ENCODE assay signal across 9 cellular contexts in genomic region chr12:66035289-66035961, GRCh38.
DNase-seq lines count a peak whose midpoint lies in the region; ATAC-seq, FAIRE-seq and TF ChIP-seq lines count a peak whose summit lies in the region.
"Had no signal": no experiment of that assay in that cellular context is flagged by ENCODE, and none has a peak within 500 bp of the region (broad histone marks: within the 10 kb centered on the region; RNA-seq: fewer than 3 reads in every experiment).

No MANE protein-coding gene starts in this region.

- H3K36me3 Mint-ChIP-seq in CD14-positive monocyte: no peaks in the 10 kb centered on the region
- H3K36me3 Mint-ChIP-seq in activated T-helper 17 cell treated with anti-CD3 and anti-CD28 coated beads, Interleukin-2, amount 50 U/mL, for 72 hours (ENCODE audit: low read depth): no peaks in the 10 kb centered on the region

- H3K27me3 Mint-ChIP-seq in CD14-positive monocyte (ENCODE audit: low read depth in 3 of 3): peaks cover 0 to 4% (median 2%) of the 10 kb centered on the region in 3 donors
- peaks cover 34% of the 10 kb centered on the region for H3K27me3 Mint-ChIP-seq in activated T-helper 17 cell treated with anti-CD3 and anti-CD28 coated beads, Interleukin-2, amount 50 U/mL, for 72 hours

- no peak overlapping the region for H3K27ac Mint-ChIP-seq in CD14-positive monocyte
- H3K27ac Mint-ChIP-seq in activated T-helper 17 cell treated with anti-CD3 and anti-CD28 coated beads, Interleukin-2, amount 50 U/mL, for 72 hours: no peak overlapping the region

- no peak overlapping the region for H3K4me3 Mint-ChIP-seq in CD14-positive monocyte
- H3K4me3 Mint-ChIP-seq in activated T-helper 17 cell treated with anti-CD3 and anti-CD28 coated beads, Interleukin-2, amount 50 U/mL, for 72 hours: no peak overlapping the region

- H3K36me3 ChIP-seq in keratinocyte (ENCODE audit: control insufficient read depth in 2 of 2, extremely low read depth in 1 of 2, insufficient read depth in 2 of 2, low read length in 2 of 2): no peaks in the 10 kb centered on the region

- H3K79me2 ChIP-seq in keratinocyte (ENCODE audit: control insufficient read depth, insufficient read depth, low read length): no peaks in the 10 kb centered on the region

- no peaks in the 10 kb centered on the region for H4K20me1 ChIP-seq in keratinocyte (ENCODE audit: control insufficient read depth, extremely low read depth, insufficient read depth, low read length)

- no peak overlapping the region for H2AFZ ChIP-seq in keratinocyte (ENCODE audit: control insufficient read depth, low read length)

- peak; percentile 47 for TF ChIP-seq CTCF in CD14-positive monocyte (IDR thresholded peaks at IDR 0.05)
- TF ChIP-seq CTCF in keratinocyte (optimal IDR thresholded peaks at IDR 0.05 in 1 of 3, IDR thresholded peaks at IDR 0.05 in 1 of 3, conservative IDR thresholded peaks at IDR 0.05 in 1 of 3; ENCODE audit: extremely low read depth in 1 of 3, insufficient read depth in 2 of 3, low read length in 3 of 3): peak in 2 of 3 experiments; percentile 48 to 49

- H3K27me3 ChIP-seq in keratinocyte (ENCODE audit: control insufficient read depth, extremely low read depth, insufficient read depth, low read length): no peaks in the 10 kb centered on the region

- no peak for DNase-seq in CD14-positive monocyte (ENCODE audit: low spot score)
- peak; percentile 71 for DNase-seq in HT-29 (ENCODE audit: low spot score)
- DNase-seq in SW480 (ENCODE audit: low spot score): peak; percentile 49
- DNase-seq in keratinocyte (ENCODE audit: low read depth, low spot score): no peak
- no peak for DNase-seq in midbrain (lab: John Stamatoyannopoulos, UW)
- DNase-seq in NCI-H2227 (lab: John Stamatoyannopoulos, UW; ENCODE audit: unreplicated experiment): no peak
- DNase-seq: NCI-H2029 treated with DMSO at 0.1 percent for 48 hours had no signal

- no peak overlapping the region for H3K4me2 ChIP-seq in keratinocyte (ENCODE audit: control insufficient read depth, extremely low read depth, insufficient read depth, low read depth, low read length)

- dilution Hi-C loops in keratinocyte (cut with MboI; ENCODE audit: extremely low pct_ligation_motif_present, low sequenced_read_pairs): no loop called here

- no peak overlapping the region for H3K4me3 ChIP-seq in keratinocyte (ENCODE audit: control insufficient read depth in 2 of 3, extremely low read depth in 1 of 3, insufficient read depth in 2 of 3, low read depth in 1 of 3, low read length in 3 of 3)

- no peak for ATAC-seq in activated T-helper 17 cell treated with anti-CD3 and anti-CD28 coated beads, Interleukin-2, amount 50 U/mL, for 72 hours (replicated peaks)
- ATAC-seq in HG03159 (IDR thresholded peaks at IDR 0.05; ENCODE audit: unreplicated experiment): no peak

- peak overlapping the region; percentile 11 for H3K27ac ChIP-seq in keratinocyte (ENCODE audit: control insufficient read depth, insufficient read depth, low read length)

- H3K9me3 Mint-ChIP-seq in CD14-positive monocyte: no peaks in the 10 kb centered on the region
- no peaks in the 10 kb centered on the region for H3K9me3 Mint-ChIP-seq in activated T-helper 17 cell treated with anti-CD3 and anti-CD28 coated beads, Interleukin-2, amount 50 U/mL, for 72 hours

- H3K9me1 ChIP-seq in keratinocyte (ENCODE audit: control insufficient read depth, extremely low read depth, insufficient read depth, low read length): no peaks in the 10 kb centered on the region

- no peaks in the 10 kb centered on the region for H3K4me1 Mint-ChIP-seq in CD14-positive monocyte
- H3K4me1 Mint-ChIP-seq in activated T-helper 17 cell treated with anti-CD3 and anti-CD28 coated beads, Interleukin-2, amount 50 U/mL, for 72 hours: no peaks in the 10 kb centered on the region

- no peak overlapping the region for H3K9ac ChIP-seq in keratinocyte (ENCODE audit: control insufficient read depth, extremely low read depth, insufficient read depth, low read length)

- peaks cover 30% of the 10 kb centered on the region for H3K4me1 ChIP-seq in keratinocyte (ENCODE audit: control insufficient read depth, extremely low read depth, insufficient read depth, low read length)

- H3K9me3 ChIP-seq in keratinocyte (ENCODE audit: control insufficient read depth, low read depth, low read length): no peaks in the 10 kb centered on the region

- FAIRE-seq in keratinocyte (lab: Jason Lieb, UNC): peak; percentile 69

- intact Hi-C loops in CD14-positive monocyte (cut with micrococcal nuclease): no loop called here

Comparison
In these comparisons a context has a peak if more than half of its experiments do, and no peak if none do; other contexts are left out.
1. DNase-seq: peak in HT-29 (single experiment) and SW480 (single experiment); none in CD14-positive monocyte (single experiment), keratinocyte (single experiment), midbrain (single experiment) and NCI-H2227 (single experiment).